16 cellular contexts compared by ENCODE assay signal in the genomic region with DNA sequence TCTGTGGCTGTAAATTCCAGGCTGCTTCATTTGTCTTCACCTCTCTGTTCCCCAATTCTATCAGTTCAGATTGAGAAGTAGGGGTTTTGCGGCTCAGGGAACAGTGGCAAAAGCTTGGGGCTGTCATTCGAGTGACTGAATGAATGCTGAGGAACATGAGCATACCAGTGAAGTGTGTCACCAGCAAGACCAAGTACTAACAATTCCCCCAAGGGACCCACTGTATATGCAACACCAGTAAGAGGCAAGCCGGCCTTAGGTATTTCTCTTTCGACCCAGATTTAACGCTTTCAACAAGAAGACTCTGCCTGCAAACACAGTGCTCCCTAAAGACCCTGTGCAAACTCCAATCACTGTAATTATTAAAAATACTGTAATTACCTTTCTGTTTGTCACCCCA.
"Had no signal": no experiment of that assay in that cellular context is flagged by ENCODE, and none has a peak within 500 bp of the region (broad histone marks: within the 10 kb centered on the region; RNA-seq: fewer than 3 reads in every experiment).

No MANE protein-coding gene starts in this region.

- H3K4me3 ChIP-seq: body of pancreas, colonic mucosa, hepatocyte, pancreas, spleen had no signal

- ATAC-seq: activated CD8-positive, alpha-beta T cell treated with anti-CD3 and anti-CD28 coated beads for 36 hours; body of pancreas; naive thymus-derived CD8-positive, alpha-beta T cell; pancreas; sciatic nerve; T-cell had no signal

- DNase-seq: activated CD4-positive, alpha-beta T cell treated with anti-CD3 and anti-CD28 coated beads for 48 hours; activated CD4-positive, CD25-positive, alpha-beta regulatory T cell; activated CD8-positive, alpha-beta T cell treated with anti-CD3 and anti-CD28 coated beads for 36 hours; activated naive CD4-positive, alpha-beta T cell treated with Interleukin-2 at 50 U/mL for 16 hours; activated naive CD8-positive, alpha-beta T cell treated with anti-CD3 and anti-CD28 coated beads, Interleukin-2, amount 10 ng/mL, durations not matched to agents 7 days and 5 days; activated T-cell treated with anti-CD3 and anti-CD28 coated beads, Interleukin-2, amount 50 U/mL, for 24 hours; body of pancreas; central memory CD4-positive, alpha-beta T cell; colonic mucosa; naive thymus-derived CD8-positive, alpha-beta T cell; pancreas; spleen; stimulated activated naive CD4-positive, alpha-beta T cell; T-cell had no signal
